Comparison of ENCODE assay signal across 1 cellular context in the genomic region with DNA sequence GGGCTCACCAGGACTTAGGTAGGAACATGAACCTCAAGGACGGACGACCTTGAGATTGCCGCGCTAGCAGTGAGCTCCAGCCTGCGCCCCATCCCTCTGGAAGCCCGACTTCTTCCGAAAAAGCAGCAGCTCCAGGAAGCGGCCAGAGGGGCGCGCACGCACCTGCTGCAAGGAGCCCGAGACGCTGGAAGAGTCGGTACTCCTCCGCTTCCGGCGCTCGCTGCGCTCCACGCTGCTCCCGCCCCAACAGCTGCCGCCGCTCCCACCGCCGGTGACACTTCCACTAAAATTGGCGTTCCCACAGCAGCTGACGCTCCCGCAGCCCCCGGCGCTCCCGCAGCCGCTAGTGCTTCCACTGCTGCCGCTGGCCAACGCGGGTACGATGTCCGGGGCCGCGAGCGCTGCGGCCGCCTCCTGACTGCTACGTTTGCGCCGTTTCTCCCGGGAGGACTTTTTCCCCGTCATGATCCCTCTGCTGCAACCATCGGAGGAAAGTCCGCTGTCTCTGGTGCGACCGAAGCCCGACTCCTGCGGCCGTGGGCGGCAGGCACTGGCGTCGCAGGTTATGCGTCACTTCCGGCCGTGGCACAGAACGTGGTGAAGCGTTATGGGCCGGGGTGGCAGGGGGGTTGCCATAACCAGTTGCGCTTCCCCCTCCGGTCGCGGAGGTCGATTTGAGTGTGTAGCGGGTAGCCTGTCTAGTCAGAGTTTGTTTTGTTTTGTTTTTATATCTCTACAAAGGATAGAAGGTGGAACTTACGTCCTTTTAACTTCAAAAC.
TF ChIP-seq lines count a peak whose summit lies in the region.

Gene CAAP1 (minus strand): TSS at position 552 of the 779 bp plus-strand sequence. CDS start 87 bp downstream, at position 465.

TF ChIP-seq in HEK293, 187 proteins besides CTCF, POLR2A, EP300 and RAD21 (continued from another document):
- 0 out of 2 replicates have a peak, but pooled peaks have one; percentile 46 for TF ChIP-seq WT1 (tag by site-specific recombination; IDR thresholded peaks at IDR 0.05)
